In the genomic region with DNA sequence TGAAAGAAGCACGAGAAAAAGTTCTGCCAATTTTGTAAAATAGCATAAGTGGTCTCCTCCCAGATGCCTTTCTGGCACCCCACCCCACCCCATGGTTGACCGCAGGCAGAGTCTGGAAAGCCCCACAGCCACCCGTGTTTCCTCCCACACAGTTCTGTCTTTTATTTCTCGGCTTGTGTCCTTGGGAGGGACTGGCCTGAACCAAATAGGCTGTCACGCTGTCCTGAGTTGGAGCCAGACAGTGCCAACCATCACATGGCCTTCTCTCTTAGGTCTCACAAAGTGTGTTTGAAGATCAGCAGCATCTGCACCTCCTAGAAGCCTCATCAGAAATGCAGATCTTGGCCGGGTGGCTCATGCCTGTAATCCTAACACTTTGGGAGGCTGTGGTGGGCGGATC, we compare ENCODE assay signal across 16 cellular contexts. TPM values are rescaled to one million over a fixed set of nuclear protein-coding genes. Genes with fewer than 3 reads are reported as not detected.
DNase-seq lines count a peak whose midpoint lies in the region; ATAC-seq and TF ChIP-seq lines count a peak whose summit lies in the region.
"Had no signal": no experiment of that assay in that cellular context is flagged by ENCODE, and none has a peak within 500 bp of the region (broad histone marks: within the 10 kb centered on the region; RNA-seq: fewer than 3 reads in every experiment).

No MANE protein-coding gene starts in this region.

- H3K9me3 ChIP-seq in PC-9 (ENCODE audit: insufficient read depth, low read depth) (no peaks in the 10 kb centered on the region), testis (no peaks in the 10 kb centered on the region)

- H3K4me3 ChIP-seq in PC-9 (no peak overlapping the region), testis (no peak overlapping the region)
- H3K4me3 ChIP-seq: cardiac muscle cell had no signal

- BruUV-seq in PC-9 (replicated peaks; lab: Mats Ljungman, UMichigan) = no TSS peak

- H3K4me2 ChIP-seq in PC-9 = no peak overlapping the region

- CTCF ChIA-PET in PC-9 (lab: Charles Lee) (interaction anchor here (0.7 kb wide), 1 partner anchor 87 kb away, joined by 3 read pairs; no protein-coding TSS in a partner anchor), HEK293T (lab: Yijun Ruan, JAX) (no interaction called here)

- H3K27me3 ChIP-seq in PC-9 (ENCODE audit: insufficient read depth, low read depth) (no peaks in the 10 kb centered on the region), testis (no peaks in the 10 kb centered on the region)
- H3K27me3 ChIP-seq: cardiac muscle cell had no signal

- no peaks in the 10 kb centered on the region for H3K9me2 ChIP-seq in PC-9 (ENCODE audit: insufficient read depth)

- TF ChIP-seq CTCF in PC-9 (conservative IDR thresholded peaks at IDR 0.05) (no peak), testis (IDR thresholded peaks at IDR 0.05) (no peak)

- H3K4me1 ChIP-seq in PC-9 (replicated peaks; ENCODE audit: insufficient read depth) (peaks cover 69% of the 10 kb centered on the region), testis (no peaks in the 10 kb centered on the region)

- TF ChIP-seq POLR2A in testis (IDR thresholded peaks at IDR 0.05) = no peak

- H3K27ac ChIP-seq in PC-9 (peak overlapping the region; percentile 99), testis (no peak overlapping the region)
- H3K27ac ChIP-seq: cardiac muscle cell, RWPE1 had no signal

- no peaks in the 10 kb centered on the region for H3K79me2 ChIP-seq in PC-9 (ENCODE audit: low read depth)

- DNase-seq in activated effector memory CD4-positive, alpha-beta T cell treated with anti-CD3 and anti-CD28 coated beads, Interleukin-2, amount 50 U/mL, for 16 hours = peak; percentile 69
- no peak for DNase-seq in activated effector memory CD4-positive, alpha-beta T cell treated with Interleukin-2 at 50 U/mL for 16 hours
- DNase-seq in PC-9 (no peak), medulla oblongata (ENCODE audit: extremely low spot score) (peak; percentile 23), testis (peak; percentile 53), HEK293T (ENCODE audit: extremely low spot score) (no peak)
- DNase-seq: ACHN; effector CD8-positive, alpha-beta T cell; GDM1; KBM-7; naive thymus-derived CD8-positive, alpha-beta T cell; NCI-H1092 treated with DMSO at 0.1 percent for 48 hours had no signal

- ATAC-seq in GM21526 (IDR thresholded peaks at IDR 0.05; ENCODE audit: low FRiP score, unreplicated experiment) (no peak), HG03342 (IDR thresholded peaks at IDR 0.05; ENCODE audit: unreplicated experiment) (no peak)

- H3K36me3 ChIP-seq in PC-9 (ENCODE audit: low read depth) = no peaks in the 10 kb centered on the region
- H3K36me3 ChIP-seq in testis (ENCODE audit: low read depth, missing control alignments) = no peaks in the 10 kb centered on the region
- H3K36me3 ChIP-seq: cardiac muscle cell had no signal

- no peaks in the 10 kb centered on the region for H4K20me1 ChIP-seq in PC-9 (ENCODE audit: insufficient read depth)

- POLR2A ChIA-PET in PC-9 (lab: Charles Lee; ENCODE audit: unreplicated experiment) = no interaction called here
- POLR2A ChIA-PET in HEK293T (lab: Yijun Ruan, JAX) = no interaction called here

- H3F3A ChIP-seq in PC-9 (ENCODE audit: insufficient read depth, low read depth) = peaks cover 67% of the 10 kb centered on the region

- 53 to 70% methylated on average over 7 of the region's 7 CpGs for WGBS in testis, 2 donors

- intact Hi-C loops in PC-9 (cut with micrococcal nuclease; ENCODE audit: unreplicated experiment) (loop anchor here (5.0 kb wide), 1 partner anchor 172 kb away; no protein-coding TSS in a partner anchor), testis (cut with DNase I; ENCODE audit: low total_unique reads) (no loop called here)

- H2AFZ ChIP-seq in PC-9 = no peak overlapping the region

TF ChIP-seq in HEK293T, 16 proteins besides CTCF, POLR2A, EP300 and RAD21:
- no peak for TF ChIP-seq ARNT (IDR thresholded peaks at IDR 0.05)
- no peak for TF ChIP-seq L3MBTL2 (conservative IDR thresholded peaks at IDR 0.05)
- no peak for TF ChIP-seq ZNF384 (IDR thresholded peaks at IDR 0.05)
- no peak for TF ChIP-seq SUZ12 (IDR thresholded peaks at IDR 0.05)
- no peak for TF ChIP-seq BHLHE40 (IDR thresholded peaks at IDR 0.05; ENCODE audit: borderline replicate concordance)
- no peak for TF ChIP-seq HDGF (IDR thresholded peaks at IDR 0.05; ENCODE audit: borderline replicate concordance)
- TF ChIP-seq FOXM1 (IDR thresholded peaks at IDR 0.05; ENCODE audit: borderline replicate concordance) = no peak
- no peak for TF ChIP-seq SP1 (IDR thresholded peaks at IDR 0.05)
- TF ChIP-seq FOXA1 (IDR thresholded peaks at IDR 0.05) = no peak
TF ChIP-seq in HEK293T: peak in this region for 0.

RNA-seq across cellular contexts. Expression of a gene that starts 10.2 kb away (rescaled TPM):
- 115 and 118 TPM in 2 replicates for total RNA-seq in PC-9 (2021)
- 10 to 100 TPM; 41.5 to 44.4 TPM for total RNA-seq in testis
- polyA plus RNA-seq in testis (ENCODE audit: insufficient read depth, low read depth, low replicate concordance) = 62.5 TPM

RNA-seq across cellular contexts. Expression of a gene that starts 49.4 kb away (rescaled TPM):
- 0.45 and 1.3 TPM in 2 replicates for total RNA-seq in PC-9 (2021)
- total RNA-seq in testis = under 1 TPM; 0.39 to 0.74 TPM
- polyA plus RNA-seq in testis (ENCODE audit: insufficient read depth, low read depth, low replicate concordance) = 0.37 TPM
- total RNA-seq: cardiac muscle cell had no signal
- polyA plus RNA-seq: cardiac muscle cell; naive thymus-derived CD8-positive, alpha-beta T cell had no signal

Comparison
In these comparisons a context has a peak if more than half of its experiments do, and no peak if none do; other contexts are left out.
1. DNase-seq: peak in activated effector memory CD4-positive, alpha-beta T cell treated with anti-CD3 and anti-CD28 coated beads, Interleukin-2, amount 50 U/mL, for 16 hours (single experiment), medulla oblongata (single experiment) and testis (single experiment); none in activated effector memory CD4-positive, alpha-beta T cell treated with Interleukin-2 at 50 U/mL for 16 hours (single experiment), PC-9 (0 of 2) and HEK293T (single experiment).